In the genomic region with DNA sequence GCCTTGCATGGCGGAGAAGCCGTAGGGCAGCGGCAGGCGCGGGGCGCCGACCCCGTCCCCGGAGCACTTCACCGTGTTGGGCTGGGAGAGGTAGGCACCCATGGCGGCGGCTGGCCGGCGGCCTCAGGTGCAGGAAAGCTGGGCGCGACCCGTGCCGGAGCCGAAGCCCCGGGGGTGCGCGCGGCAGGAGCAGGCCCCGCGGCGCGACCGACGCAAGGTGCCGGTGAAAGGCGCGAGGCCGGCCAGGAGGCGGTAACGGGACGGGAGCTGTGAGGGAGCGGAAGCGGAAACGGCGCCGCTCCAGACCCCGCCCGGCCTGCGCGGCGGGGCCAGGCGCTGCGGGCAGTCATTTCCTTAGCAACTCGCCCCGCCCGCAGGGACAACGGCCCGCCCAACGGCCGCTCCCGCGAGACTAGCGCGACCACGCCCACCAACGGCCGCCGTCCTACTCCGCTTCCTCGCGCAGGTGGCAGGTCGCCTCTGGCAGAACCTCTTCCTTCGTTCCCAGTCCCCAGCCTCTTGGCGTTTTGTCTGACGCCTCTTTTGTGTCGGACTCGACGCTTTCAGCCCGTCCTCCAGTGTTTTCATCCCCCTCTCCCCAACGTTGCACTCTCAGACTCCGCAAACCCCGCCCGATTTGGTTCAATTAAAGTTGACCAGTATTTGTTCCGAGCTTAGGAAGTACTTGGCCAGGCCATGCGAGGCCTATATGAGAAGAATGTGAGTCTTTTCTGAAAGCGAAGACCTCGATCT, we compare ENCODE assay signal across 1 cellular context.
TF ChIP-seq lines count a peak whose summit lies in the region.

PPM1G (minus strand) TSS at position 271 of the 753 bp plus-strand sequence; CDS start at position 102, 169 bp downstream.

TF ChIP-seq in HepG2, 621 proteins besides CTCF, POLR2A, EP300 and RAD21 (continued from another document and continues in another):
- no peak; the same call in 1 of the 2 replicates for TF ChIP-seq ZNF550 (CRISPR knock-in tag; IDR thresholded peaks at IDR 0.05; ENCODE audit: borderline replicate concordance)
- peak; percentile 76 for TF ChIP-seq ZNF878 (CRISPR knock-in tag; IDR thresholded peaks at IDR 0.05)
- TF ChIP-seq ATF5 (CRISPR knock-in tag; IDR thresholded peaks at IDR 0.05; ENCODE audit: low read depth) = no peak
- TF ChIP-seq ZIK1 (CRISPR knock-in tag; IDR thresholded peaks at IDR 0.05; ENCODE audit: borderline replicate concordance, low read depth) = peak; percentile 97
- TF ChIP-seq ARID4A (CRISPR knock-in tag; IDR thresholded peaks at IDR 0.05; ENCODE audit: borderline replicate concordance) = peak; percentile 98
- no peak for TF ChIP-seq ZNF530 (CRISPR knock-in tag; IDR thresholded peaks at IDR 0.05; ENCODE audit: low read depth)
- peak; percentile 94 for TF ChIP-seq ATF7-NPFF (CRISPR knock-in tag; IDR thresholded peaks at IDR 0.05; ENCODE audit: low read depth)
- TF ChIP-seq FOSL1 (CRISPR knock-in tag; IDR thresholded peaks at IDR 0.05; ENCODE audit: borderline replicate concordance) = no peak
- TF ChIP-seq ERF (CRISPR knock-in tag; IDR thresholded peaks at IDR 0.05) = peak; percentile 79; the same call in 1 of the 2 replicates
- TF ChIP-seq ZNF83 (CRISPR knock-in tag; IDR thresholded peaks at IDR 0.05; ENCODE audit: borderline replicate concordance) = peak; percentile 70; the same call in 1 of the 2 replicates
- no peak for TF ChIP-seq ZNF382 (CRISPR knock-in tag; IDR thresholded peaks at IDR 0.05; ENCODE audit: borderline replicate concordance)
- TF ChIP-seq NCOA5 (CRISPR knock-in tag; IDR thresholded peaks at IDR 0.05) = no peak
- peak; percentile 89; the same call in 1 of the 2 replicates for TF ChIP-seq MTA1 (CRISPR knock-in tag; IDR thresholded peaks at IDR 0.05; ENCODE audit: borderline replicate concordance)
- TF ChIP-seq ZNF891 (CRISPR knock-in tag; IDR thresholded peaks at IDR 0.05) = peak; percentile 54; the same call in 1 of the 2 replicates
- TF ChIP-seq, protein P1, sequence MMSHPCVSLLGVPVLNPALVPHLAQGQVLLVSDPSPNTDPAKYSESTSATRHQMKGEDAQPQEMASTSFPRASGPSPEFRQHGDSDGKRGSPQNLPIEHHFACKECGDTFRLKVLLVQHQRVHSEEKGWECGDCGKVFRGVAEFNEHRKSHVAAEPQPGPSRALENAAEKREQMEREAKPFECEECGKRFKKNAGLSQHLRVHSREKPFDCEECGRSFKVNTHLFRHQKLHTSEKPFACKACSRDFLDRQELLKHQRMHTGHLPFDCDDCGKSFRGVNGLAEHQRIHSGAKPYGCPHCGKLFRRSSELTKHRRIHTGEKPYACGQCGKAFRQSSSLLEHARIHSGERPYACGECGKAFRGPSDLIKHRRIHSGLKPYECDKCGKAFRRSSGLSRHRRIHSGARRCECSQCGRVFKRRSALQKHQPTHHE (CRISPR knock-in tag; IDR thresholded peaks at IDR 0.05; ENCODE audit: borderline replicate concordance) = peak; percentile 97
- peak; percentile 88 for TF ChIP-seq ASH2L (IDR thresholded peaks at IDR 0.05; ENCODE audit: insufficient read length, low read depth, low read length)
- TF ChIP-seq SKIL (CRISPR knock-in tag; IDR thresholded peaks at IDR 0.05; ENCODE audit: borderline replicate concordance) = 0 out of 2 replicates have a peak, but pooled peaks have one; percentile 5
- TF ChIP-seq GLI4 (CRISPR knock-in tag; IDR thresholded peaks at IDR 0.05; ENCODE audit: borderline replicate concordance) = peak; percentile 95
- TF ChIP-seq NKX3-1 (CRISPR knock-in tag; IDR thresholded peaks at IDR 0.05) = peak; percentile 90; the same call in 1 of the 2 replicates
- TF ChIP-seq FOXC1 (CRISPR knock-in tag; IDR thresholded peaks at IDR 0.05; ENCODE audit: borderline replicate concordance) = peak; percentile 88
- TF ChIP-seq, protein P2, sequence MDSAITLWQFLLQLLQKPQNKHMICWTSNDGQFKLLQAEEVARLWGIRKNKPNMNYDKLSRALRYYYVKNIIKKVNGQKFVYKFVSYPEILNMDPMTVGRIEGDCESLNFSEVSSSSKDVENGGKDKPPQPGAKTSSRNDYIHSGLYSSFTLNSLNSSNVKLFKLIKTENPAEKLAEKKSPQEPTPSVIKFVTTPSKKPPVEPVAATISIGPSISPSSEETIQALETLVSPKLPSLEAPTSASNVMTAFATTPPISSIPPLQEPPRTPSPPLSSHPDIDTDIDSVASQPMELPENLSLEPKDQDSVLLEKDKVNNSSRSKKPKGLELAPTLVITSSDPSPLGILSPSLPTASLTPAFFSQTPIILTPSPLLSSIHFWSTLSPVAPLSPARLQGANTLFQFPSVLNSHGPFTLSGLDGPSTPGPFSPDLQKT (CRISPR knock-in tag; IDR thresholded peaks at IDR 0.05; ENCODE audit: borderline replicate concordance) = no peak; the same call in 1 of the 2 replicates
- peak; percentile 97; the same call in 1 of the 2 replicates for TF ChIP-seq TOPORS (CRISPR knock-in tag; IDR thresholded peaks at IDR 0.05)
- TF ChIP-seq CREB1 (IDR thresholded peaks at IDR 0.05) = 0 out of 2 replicates have a peak, but pooled peaks have one; percentile 21
- no peak for TF ChIP-seq CREB1 (CRISPR knock-in tag; IDR thresholded peaks at IDR 0.05)
- TF ChIP-seq MBNL3 (CRISPR knock-in tag; conservative IDR thresholded peaks at IDR 0.05) = no peak
- peak; percentile 72 for TF ChIP-seq KDM5A (IDR thresholded peaks at IDR 0.05; ENCODE audit: borderline replicate concordance, low read length)
- TF ChIP-seq ZNF431 (CRISPR knock-in tag; IDR thresholded peaks at IDR 0.05; ENCODE audit: borderline replicate concordance, low read depth) = peak; percentile 87
- TF ChIP-seq ZNF777 (CRISPR knock-in tag; IDR thresholded peaks at IDR 0.05) = peak; percentile 69; the same call in 1 of the 2 replicates
- TF ChIP-seq MXI1 (IDR thresholded peaks at IDR 0.05; ENCODE audit: borderline replicate concordance, low read depth, low read length) = peak; percentile 91
- TF ChIP-seq ZNF598 (CRISPR knock-in tag; IDR thresholded peaks at IDR 0.05; ENCODE audit: borderline replicate concordance) = peak; percentile 88; the same call in 1 of the 2 replicates
- peak; percentile 91; the same call in 1 of the 2 replicates for TF ChIP-seq ZC3H13 (CRISPR knock-in tag; IDR thresholded peaks at IDR 0.05)
- TF ChIP-seq, protein P3, sequence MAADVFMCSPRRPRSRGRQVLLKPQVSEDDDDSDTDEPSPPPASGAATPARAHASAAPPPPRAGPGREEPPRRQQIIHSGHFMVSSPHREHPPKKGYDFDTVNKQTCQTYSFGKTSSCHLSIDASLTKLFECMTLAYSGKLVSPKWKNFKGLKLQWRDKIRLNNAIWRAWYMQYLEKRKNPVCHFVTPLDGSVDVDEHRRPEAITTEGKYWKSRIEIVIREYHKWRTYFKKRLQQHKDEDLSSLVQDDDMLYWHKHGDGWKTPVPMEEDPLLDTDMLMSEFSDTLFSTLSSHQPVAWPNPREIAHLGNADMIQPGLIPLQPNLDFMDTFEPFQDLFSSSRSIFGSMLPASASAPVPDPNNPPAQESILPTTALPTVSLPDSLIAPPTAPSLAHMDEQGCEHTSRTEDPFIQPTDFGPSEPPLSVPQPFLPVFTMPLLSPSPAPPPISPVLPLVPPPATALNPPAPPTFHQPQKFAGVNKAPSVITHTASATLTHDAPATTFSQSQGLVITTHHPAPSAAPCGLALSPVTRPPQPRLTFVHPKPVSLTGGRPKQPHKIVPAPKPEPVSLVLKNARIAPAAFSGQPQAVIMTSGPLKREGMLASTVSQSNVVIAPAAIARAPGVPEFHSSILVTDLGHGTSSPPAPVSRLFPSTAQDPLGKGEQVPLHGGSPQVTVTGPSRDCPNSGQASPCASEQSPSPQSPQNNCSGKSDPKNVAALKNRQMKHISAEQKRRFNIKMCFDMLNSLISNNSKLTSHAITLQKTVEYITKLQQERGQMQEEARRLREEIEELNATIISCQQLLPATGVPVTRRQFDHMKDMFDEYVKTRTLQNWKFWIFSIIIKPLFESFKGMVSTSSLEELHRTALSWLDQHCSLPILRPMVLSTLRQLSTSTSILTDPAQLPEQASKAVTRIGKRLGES (CRISPR knock-in tag; IDR thresholded peaks at IDR 0.05; ENCODE audit: borderline replicate concordance) = no peak
- TF ChIP-seq PHF8 (CRISPR knock-in tag; IDR thresholded peaks at IDR 0.05) = peak; percentile 95
- TF ChIP-seq ZNF879 (CRISPR knock-in tag; IDR thresholded peaks at IDR 0.05) = peak; percentile 95
- TF ChIP-seq MBD4 (IDR thresholded peaks at IDR 0.05; ENCODE audit: borderline replicate concordance, low read length) = no peak
- peak; percentile 86 for TF ChIP-seq KLF6 (CRISPR knock-in tag; IDR thresholded peaks at IDR 0.05)
- TF ChIP-seq, protein P4, sequence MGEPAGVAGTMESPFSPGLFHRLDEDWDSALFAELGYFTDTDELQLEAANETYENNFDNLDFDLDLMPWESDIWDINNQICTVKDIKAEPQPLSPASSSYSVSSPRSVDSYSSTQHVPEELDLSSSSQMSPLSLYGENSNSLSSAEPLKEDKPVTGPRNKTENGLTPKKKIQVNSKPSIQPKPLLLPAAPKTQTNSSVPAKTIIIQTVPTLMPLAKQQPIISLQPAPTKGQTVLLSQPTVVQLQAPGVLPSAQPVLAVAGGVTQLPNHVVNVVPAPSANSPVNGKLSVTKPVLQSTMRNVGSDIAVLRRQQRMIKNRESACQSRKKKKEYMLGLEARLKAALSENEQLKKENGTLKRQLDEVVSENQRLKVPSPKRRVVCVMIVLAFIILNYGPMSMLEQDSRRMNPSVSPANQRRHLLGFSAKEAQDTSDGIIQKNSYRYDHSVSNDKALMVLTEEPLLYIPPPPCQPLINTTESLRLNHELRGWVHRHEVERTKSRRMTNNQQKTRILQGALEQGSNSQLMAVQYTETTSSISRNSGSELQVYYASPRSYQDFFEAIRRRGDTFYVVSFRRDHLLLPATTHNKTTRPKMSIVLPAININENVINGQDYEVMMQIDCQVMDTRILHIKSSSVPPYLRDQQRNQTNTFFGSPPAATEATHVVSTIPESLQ (CRISPR knock-in tag; conservative IDR thresholded peaks at IDR 0.05) = 0 out of 2 replicates have a peak, but pooled peaks have one; percentile 40
- peak; percentile 89; the same call in 1 of the 2 replicates for TF ChIP-seq ZFAT (CRISPR knock-in tag; conservative IDR thresholded peaks at IDR 0.05)
- no peak for TF ChIP-seq RORA (CRISPR knock-in tag; IDR thresholded peaks at IDR 0.05)
- TF ChIP-seq HNRNPK (IDR thresholded peaks at IDR 0.05; ENCODE audit: low read depth, low read length, poor library complexity, severe bottlenecking) = peak; percentile 73
- TF ChIP-seq DBP (CRISPR knock-in tag; IDR thresholded peaks at IDR 0.05; ENCODE audit: not compliant biosample characterization) = peak; percentile 87
- TF ChIP-seq ZBTB20 (CRISPR knock-in tag; IDR thresholded peaks at IDR 0.05; ENCODE audit: borderline replicate concordance, low read depth) = peak; percentile 57
- peak; percentile 26; the same call in 1 of the 2 replicates for TF ChIP-seq ZMYM3 (CRISPR knock-in tag; IDR thresholded peaks at IDR 0.05)
- peak; percentile 88; the same call in 1 of the 2 replicates for TF ChIP-seq ZNF558 (CRISPR knock-in tag; IDR thresholded peaks at IDR 0.05; ENCODE audit: borderline replicate concordance)
- no peak for TF ChIP-seq MTA3 (CRISPR knock-in tag; IDR thresholded peaks at IDR 0.05)
- peak; percentile 92 for TF ChIP-seq ZMYM4 (CRISPR knock-in tag; IDR thresholded peaks at IDR 0.05)
